ENCODE assay signal across 7 cellular contexts in the genomic region with DNA sequence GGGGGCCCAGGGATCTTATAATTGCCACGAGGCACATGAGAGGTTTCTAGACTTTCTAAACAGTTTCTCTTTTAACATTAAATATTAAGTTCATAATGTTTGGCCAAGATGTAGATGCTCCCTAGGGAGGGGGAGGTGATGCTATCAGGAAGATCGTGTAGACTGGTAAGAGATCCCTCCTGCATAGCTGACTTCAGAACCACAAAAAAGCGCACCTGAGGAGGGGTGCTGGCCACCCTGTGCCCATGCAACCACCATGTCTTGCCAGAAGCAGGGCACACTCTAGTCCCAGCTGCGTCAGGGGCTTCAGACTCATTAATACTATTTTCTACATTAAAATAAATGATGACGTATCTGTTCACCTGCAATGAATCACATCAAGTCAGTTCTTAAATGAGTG.
"Had no signal": no experiment of that assay in that cellular context is flagged by ENCODE, and none has a peak within 500 bp of the region (broad histone marks: within the 10 kb centered on the region; RNA-seq: fewer than 3 reads in every experiment).

No MANE protein-coding gene starts in this region.

- H3K27me3 Mint-ChIP-seq: IgD-negative memory B cell had no signal

- H3K27ac Mint-ChIP-seq: IgD-negative memory B cell had no signal

- H3K36me3 Mint-ChIP-seq: IgD-negative memory B cell had no signal

- DNase-seq: IMR-90, KBM-7, KG1 had no signal

- H3K4me3 Mint-ChIP-seq: IgD-negative memory B cell had no signal

- H3K27ac ChIP-seq: HL-60 had no signal

- ATAC-seq: HepG2, K562 had no signal

- H3K4me3 ChIP-seq: K562 had no signal

- H3K9me3 Mint-ChIP-seq: IgD-negative memory B cell had no signal
